In the genomic region with DNA sequence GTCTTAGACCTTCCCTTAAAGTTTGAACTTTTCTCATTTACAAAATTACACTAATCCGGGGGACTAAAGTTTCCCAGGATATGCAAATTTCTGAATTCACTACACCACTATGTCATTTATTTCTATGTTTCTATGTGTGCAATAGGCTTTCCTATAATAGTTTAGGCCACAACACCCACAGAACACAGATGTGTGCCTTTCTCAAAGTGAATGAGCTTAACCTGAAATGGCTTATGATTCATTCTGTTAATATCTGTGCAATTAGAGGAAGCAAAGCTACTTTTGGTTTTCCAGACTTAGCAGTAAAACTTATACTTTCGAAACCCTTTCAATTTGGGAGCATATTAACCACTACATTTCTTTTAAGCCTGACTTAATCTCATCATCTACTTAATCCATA, we compare ENCODE assay signal across 1 cellular context.
TF ChIP-seq lines count a peak whose summit lies in the region.

No MANE protein-coding gene starts in this region.

TF ChIP-seq in GM12878, 131 proteins besides CTCF, POLR2A, EP300 and RAD21 (continued from another document):
- no peak for TF ChIP-seq E4F1 (IDR thresholded peaks at IDR 0.05; ENCODE audit: borderline replicate concordance, partially characterized antibody)
